Comparison of ENCODE assay signal across 8 cellular contexts in genomic region chr16:4309833-4310266, GRCh38. TPM values are rescaled to one million over a fixed set of nuclear protein-coding genes. Genes with fewer than 3 reads are reported as not detected.
DNase-seq lines count a peak whose midpoint lies in the region; ATAC-seq, FAIRE-seq and TF ChIP-seq lines count a peak whose summit lies in the region.

No MANE protein-coding gene starts in this region.

- peaks cover 35% of the 10 kb centered on the region for H3K4me1 ChIP-seq in CD4-positive, CD25-positive, alpha-beta regulatory T cell (ENCODE audit: control insufficient read depth, insufficient read depth, low read length, poor library complexity, severe bottlenecking)
- H3K4me1 ChIP-seq in kidney (ENCODE audit: control insufficient read depth in 1 of 2, insufficient read depth in 1 of 2, low read depth in 1 of 2, low read length in 2 of 2): peaks cover 14 to 17% of the 10 kb centered on the region in 2 donors

- H3K9me3 ChIP-seq in CD4-positive, CD25-positive, alpha-beta regulatory T cell (ENCODE audit: control insufficient read depth in 2 of 2, low read length in 2 of 2): no peaks in the 10 kb centered on the region
- H3K9me3 ChIP-seq in kidney (ENCODE audit: control insufficient read depth in 1 of 2, low read length in 2 of 2): no peaks in the 10 kb centered on the region

- peak; percentile 87 for TF ChIP-seq CTCF in brain microvascular endothelial cell (IDR thresholded peaks at IDR 0.05; ENCODE audit: low read depth, low read length, missing control alignments)
- TF ChIP-seq CTCF in kidney (IDR thresholded peaks at IDR 0.05; ENCODE audit: borderline replicate concordance, extremely low read depth, insufficient read depth): peak; percentile 55

- H3K36me3 ChIP-seq in CD4-positive, CD25-positive, alpha-beta regulatory T cell (ENCODE audit: control insufficient read depth, insufficient read depth, low read length): no peaks in the 10 kb centered on the region
- H3K36me3 ChIP-seq in brain microvascular endothelial cell (replicated peaks) (no peaks in the 10 kb centered on the region), kidney (ENCODE audit: control insufficient read depth in 1 of 2, insufficient read depth in 2 of 2, low read length in 2 of 2) (no peaks in the 10 kb centered on the region)

- ATAC-seq in CD4-positive, CD25-positive, alpha-beta regulatory T cell (ENCODE audit: low read depth in 2 of 2): no peak
- peak; percentile 40 for ATAC-seq in stimulated activated naive B cell treated with anti-CD40 and anti-IgM and Interleukin-4, amounts not matched to agents 10 μg/mL and 1 μg/mL and 100 μg/mL, for 72 hours (replicated peaks)
- no peak for ATAC-seq in GM19395 (IDR thresholded peaks at IDR 0.05; ENCODE audit: unreplicated experiment)
- ATAC-seq in GM19351 (IDR thresholded peaks at IDR 0.05; ENCODE audit: unreplicated experiment): no peak

- H3K36me3 Mint-ChIP-seq in CD4-positive, CD25-positive, alpha-beta regulatory T cell: no peaks in the 10 kb centered on the region
- H3K36me3 Mint-ChIP-seq in stimulated activated naive B cell treated with anti-CD40 and anti-IgM and Interleukin-4, amounts not matched to agents 10 μg/mL and 1 μg/mL and 100 μg/mL, for 72 hours: peaks cover 7 to 17% of the 10 kb centered on the region in 2 donors

- peak; percentile 29 to 61 (median 41) for DNase-seq in CD4-positive, CD25-positive, alpha-beta regulatory T cell
- DNase-seq in HUDEP-2 (lab: John Stamatoyannopoulos, UW; ENCODE audit: unreplicated experiment in 76 of 76) (peak in 59 of 76 experiments; percentile 16 to 76 (median 49)), T-helper 22 cell (ENCODE audit: low read depth) (peak; percentile 20), brain microvascular endothelial cell (peak; percentile 72), kidney (peak; percentile 83)
- DNase-seq in stimulated activated naive B cell treated with anti-CD40 and anti-IgM and Interleukin-4, amounts not matched to agents 10 μg/mL and 1 μg/mL and 100 μg/mL, for 72 hours: peak; percentile 63

- in situ Hi-C loops in brain microvascular endothelial cell (cut with HindIII; ENCODE audit: low pct_ligation_motif_present, low sequenced_read_pairs): no loop called here

- peaks cover 0 to 2% (median 0%) of the 10 kb centered on the region in 7 donors for H3K9me3 Mint-ChIP-seq in CD4-positive, CD25-positive, alpha-beta regulatory T cell
- H3K9me3 Mint-ChIP-seq in stimulated activated naive B cell treated with anti-CD40 and anti-IgM and Interleukin-4, amounts not matched to agents 10 μg/mL and 1 μg/mL and 100 μg/mL, for 72 hours: peaks cover 3 to 4% of the 10 kb centered on the region in 2 donors

- H3K27ac Mint-ChIP-seq in CD4-positive, CD25-positive, alpha-beta regulatory T cell: no peak overlapping the region
- no peak overlapping the region for H3K27ac Mint-ChIP-seq in stimulated activated naive B cell treated with anti-CD40 and anti-IgM and Interleukin-4, amounts not matched to agents 10 μg/mL and 1 μg/mL and 100 μg/mL, for 72 hours

- no peak for FAIRE-seq in kidney (lab: Jason Lieb, UNC)

- H3K4me3 ChIP-seq in CD4-positive, CD25-positive, alpha-beta regulatory T cell (ENCODE audit: low read depth, low read length): no peak overlapping the region
- no peak overlapping the region for H3K4me3 ChIP-seq in brain microvascular endothelial cell (ENCODE audit: low read depth, low read length)
- no peak overlapping the region for H3K4me3 ChIP-seq in kidney (ENCODE audit: low read length in 2 of 2)

- peaks cover 15% of the 10 kb centered on the region for H3K27me3 Mint-ChIP-seq in CD4-positive, CD25-positive, alpha-beta regulatory T cell
- H3K27me3 Mint-ChIP-seq in stimulated activated naive B cell treated with anti-CD40 and anti-IgM and Interleukin-4, amounts not matched to agents 10 μg/mL and 1 μg/mL and 100 μg/mL, for 72 hours: peaks cover 13 to 14% of the 10 kb centered on the region in 2 donors

- H3K9ac ChIP-seq in kidney (ENCODE audit: low read length in 2 of 2): peak overlapping the region in 1 of 2 donors; percentile 34

- H3K4me1 Mint-ChIP-seq in CD4-positive, CD25-positive, alpha-beta regulatory T cell: peaks cover 4 to 37% (median 19%) of the 10 kb centered on the region in 4 donors
- peaks cover 25 to 42% of the 10 kb centered on the region in 2 donors for H3K4me1 Mint-ChIP-seq in stimulated activated naive B cell treated with anti-CD40 and anti-IgM and Interleukin-4, amounts not matched to agents 10 μg/mL and 1 μg/mL and 100 μg/mL, for 72 hours

- intact Hi-C loops in kidney (cut with DNase I): no loop called here

- H3K4me3 Mint-ChIP-seq in CD4-positive, CD25-positive, alpha-beta regulatory T cell: peak overlapping the region in 3 of 4 donors; percentile 28 to 85 (median 74)
- H3K4me3 Mint-ChIP-seq in stimulated activated naive B cell treated with anti-CD40 and anti-IgM and Interleukin-4, amounts not matched to agents 10 μg/mL and 1 μg/mL and 100 μg/mL, for 72 hours: no peak overlapping the region

- H3K27me3 ChIP-seq in CD4-positive, CD25-positive, alpha-beta regulatory T cell (ENCODE audit: control insufficient read depth, insufficient read depth, low read length): peaks cover 6% of the 10 kb centered on the region
- H3K27me3 ChIP-seq in brain microvascular endothelial cell (replicated peaks): no peaks in the 10 kb centered on the region

- no peak overlapping the region for H3K27ac ChIP-seq in CD4-positive, CD25-positive, alpha-beta regulatory T cell (ENCODE audit: insufficient read depth, low read length, poor library complexity, severe bottlenecking)
- H3K27ac ChIP-seq in brain microvascular endothelial cell (peak overlapping the region; percentile 9), kidney (ENCODE audit: low read depth in 2 of 2, low read length in 2 of 2) (peak overlapping the region in 1 of 2 donors; percentile 53)

RNA-seq across cellular contexts. Expression of gene GLIS2, which starts 6.0 kb away (rescaled TPM):
- not detected for total RNA-seq in CD4-positive, CD25-positive, alpha-beta regulatory T cell
- under 1 TPM in 1 of 4 donors, not detected in 3; 0.03 TPM for polyA plus RNA-seq in CD4-positive, CD25-positive, alpha-beta regulatory T cell
- total RNA-seq in kidney: 68.7 TPM
- 35.6 TPM for polyA plus RNA-seq in kidney (ENCODE audit: insufficient read depth, low read depth, low replicate concordance)

RNA-seq across cellular contexts. Expression of gene TFAP4, which starts 37.0 kb away (rescaled TPM):
- total RNA-seq in CD4-positive, CD25-positive, alpha-beta regulatory T cell: 11.2 TPM
- polyA plus RNA-seq in CD4-positive, CD25-positive, alpha-beta regulatory T cell: 1 to 10 TPM in 2 of 4 donors, under 1 TPM in 2; 0.64 to 1.3 (median 1.0) TPM
- 11.9 TPM for total RNA-seq in kidney
- polyA plus RNA-seq in kidney (ENCODE audit: insufficient read depth, low read depth, low replicate concordance): 3.2 TPM

RNA-seq across cellular contexts. Expression of gene PAM16, which starts 41.3 kb away (rescaled TPM):
- 39.6 TPM for total RNA-seq in CD4-positive, CD25-positive, alpha-beta regulatory T cell
- polyA plus RNA-seq in CD4-positive, CD25-positive, alpha-beta regulatory T cell: 10 to 100 TPM; 26.2 to 44.9 (median 40.1) TPM
- total RNA-seq in kidney: 29.4 TPM
- polyA plus RNA-seq in kidney (ENCODE audit: insufficient read depth, low read depth, low replicate concordance): 61.1 TPM

Comparison
In these comparisons a context has a peak if more than half of its experiments do, and no peak if none do; other contexts are left out.
1. ATAC-seq: peak in stimulated activated naive B cell treated with anti-CD40 and anti-IgM and Interleukin-4, amounts not matched to agents 10 μg/mL and 1 μg/mL and 100 μg/mL, for 72 hours (2 of 2); none in CD4-positive, CD25-positive, alpha-beta regulatory T cell (0 of 2), GM19395 (single experiment) and GM19351 (single experiment).
2. DNase-seq: peak in every context shown above with its lines; median percentile 83 in kidney; 72 in brain microvascular endothelial cell; 63 in stimulated activated naive B cell treated with anti-CD40 and anti-IgM and Interleukin-4, amounts not matched to agents 10 μg/mL and 1 μg/mL and 100 μg/mL, for 72 hours; 49 in HUDEP-2; 41 in CD4-positive, CD25-positive, alpha-beta regulatory T cell; 20 in T-helper 22 cell.
3. H3K4me3 Mint-ChIP-seq: peak in CD4-positive, CD25-positive, alpha-beta regulatory T cell (3 of 4); none in stimulated activated naive B cell treated with anti-CD40 and anti-IgM and Interleukin-4, amounts not matched to agents 10 μg/mL and 1 μg/mL and 100 μg/mL, for 72 hours (0 of 2).
4. RNA of gene GLIS2, which starts 6.0 kb away (total RNA-seq): 68.7 TPM in kidney (single experiment); not detected in CD4-positive, CD25-positive, alpha-beta regulatory T cell (single experiment); every median in the first group is over 10 times any median in the second.